Comparison of ENCODE assay signal across 15 cellular contexts in the genomic region with DNA sequence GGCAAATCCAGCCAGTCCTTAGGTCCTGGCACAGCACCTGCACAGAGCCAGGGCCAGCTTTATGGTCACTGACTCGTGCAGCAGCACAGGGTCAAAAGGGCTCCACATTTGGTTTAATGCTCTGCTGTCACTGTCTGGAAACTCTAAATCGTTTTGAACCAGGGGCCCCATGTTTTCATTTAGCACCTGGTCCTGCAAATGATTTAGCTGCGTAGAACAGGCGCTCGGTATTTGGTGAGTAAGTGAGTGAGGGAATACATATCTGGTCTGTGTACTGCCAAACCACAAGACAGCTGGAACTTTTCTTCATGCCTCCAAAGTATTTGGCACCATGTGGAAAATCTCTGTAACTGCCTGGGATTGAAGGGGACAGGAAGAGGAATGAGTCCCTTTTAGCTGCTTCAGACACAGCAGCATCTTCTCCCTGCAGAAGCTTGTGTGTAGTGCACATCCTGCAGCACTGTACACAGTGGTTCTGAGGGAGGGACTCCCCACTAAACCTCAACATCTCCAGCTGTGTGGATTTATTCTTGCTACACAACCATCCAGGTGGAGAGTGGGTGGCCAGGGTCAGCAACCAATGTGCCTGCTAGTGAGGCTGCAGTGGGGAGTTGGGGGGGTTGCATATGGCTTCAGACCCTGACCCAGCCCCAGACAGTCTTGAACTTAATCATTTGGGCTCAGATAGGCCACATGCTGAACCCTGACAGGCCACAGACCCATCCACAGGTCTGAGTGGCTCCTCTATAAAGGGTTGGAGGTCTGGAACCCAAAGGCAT. TPM values are rescaled to one million over a fixed set of nuclear protein-coding genes. Genes with fewer than 3 reads are reported as not detected.
DNase-seq lines count a peak whose midpoint lies in the region; ATAC-seq lines count a peak whose summit lies in the region.
"Had no signal": no experiment of that assay in that cellular context is flagged by ENCODE, and none has a peak within 500 bp of the region (broad histone marks: within the 10 kb centered on the region; RNA-seq: fewer than 3 reads in every experiment).

No MANE protein-coding gene starts in this region.

- intact Hi-C loops in left ventricle myocardium superior (cut with micrococcal nuclease) = no loop called here

- H3K9ac ChIP-seq in skeletal muscle tissue (ENCODE audit: low read depth in 1 of 3, low read length in 3 of 3) = peak overlapping the region in 1 of 3 donors; percentile 4

- no peak overlapping the region for H3K4me3 ChIP-seq in skeletal muscle tissue (ENCODE audit: low read length in 3 of 3)
- H3K4me3 ChIP-seq: K562 had no signal

- ATAC-seq in activated naive CD8-positive, alpha-beta T cell treated with anti-CD3 and anti-CD28 coated beads, Interleukin-2, amount 50 U/mL, for 24 hours = peak; percentile 20
- ATAC-seq in left ventricle myocardium superior = peak; percentile 88
- ATAC-seq: activated CD4-positive, CD25-positive, alpha-beta regulatory T cell treated with anti-CD3 and anti-CD28 coated beads, Interleukin-2, amount 50 U/mL, for 24 hours; K562 had no signal

- peak overlapping the region; percentile 39 for H3K27ac ChIP-seq in skeletal muscle tissue (ENCODE audit: low read depth, low read length)
- H3K27ac ChIP-seq: 22Rv1 had no signal

- peaks cover 33% of the 10 kb centered on the region for H3K4me1 Mint-ChIP-seq in T-helper 1 cell treated with Interleukin-12 subunit alpha and Interleukin-12 subunit beta and Interleukin-4 antibody, amounts not matched to agents 30 μg/mL and 1 μg/mL, for 36 hours (ENCODE audit: low read depth)
- no peaks in the 10 kb centered on the region for H3K4me1 Mint-ChIP-seq in activated naive CD8-positive, alpha-beta T cell treated with anti-CD3 and anti-CD28 coated beads, Interleukin-2, amount 50 U/mL, for 24 hours
- H3K4me1 Mint-ChIP-seq: activated naive CD4-positive, alpha-beta T cell treated with anti-CD3 and anti-CD28 coated beads, Interleukin-2, amount 50 U/mL, for 24 hours; endodermal cell had no signal

- no peaks in the 10 kb centered on the region for H3K9me3 Mint-ChIP-seq in T-helper 1 cell treated with Interleukin-12 subunit alpha and Interleukin-12 subunit beta and Interleukin-4 antibody, amounts not matched to agents 30 μg/mL and 1 μg/mL, for 36 hours
- no peaks in the 10 kb centered on the region for H3K9me3 Mint-ChIP-seq in activated naive CD8-positive, alpha-beta T cell treated with anti-CD3 and anti-CD28 coated beads, Interleukin-2, amount 50 U/mL, for 24 hours
- H3K9me3 Mint-ChIP-seq: activated naive CD4-positive, alpha-beta T cell treated with anti-CD3 and anti-CD28 coated beads, Interleukin-2, amount 50 U/mL, for 24 hours; endodermal cell had no signal

- H3K27ac Mint-ChIP-seq in T-helper 1 cell treated with Interleukin-12 subunit alpha and Interleukin-12 subunit beta and Interleukin-4 antibody, amounts not matched to agents 30 μg/mL and 1 μg/mL, for 36 hours = peak overlapping the region; percentile 34
- H3K27ac Mint-ChIP-seq in activated naive CD8-positive, alpha-beta T cell treated with anti-CD3 and anti-CD28 coated beads, Interleukin-2, amount 50 U/mL, for 24 hours = no peak overlapping the region
- H3K27ac Mint-ChIP-seq: activated naive CD4-positive, alpha-beta T cell treated with anti-CD3 and anti-CD28 coated beads, Interleukin-2, amount 50 U/mL, for 24 hours; endodermal cell had no signal

- H3K36me3 Mint-ChIP-seq in T-helper 1 cell treated with Interleukin-12 subunit alpha and Interleukin-12 subunit beta and Interleukin-4 antibody, amounts not matched to agents 30 μg/mL and 1 μg/mL, for 36 hours (ENCODE audit: low read depth) = no peaks in the 10 kb centered on the region
- H3K36me3 Mint-ChIP-seq in activated naive CD8-positive, alpha-beta T cell treated with anti-CD3 and anti-CD28 coated beads, Interleukin-2, amount 50 U/mL, for 24 hours (ENCODE audit: low read depth) = no peaks in the 10 kb centered on the region
- H3K36me3 Mint-ChIP-seq: activated naive CD4-positive, alpha-beta T cell treated with anti-CD3 and anti-CD28 coated beads, Interleukin-2, amount 50 U/mL, for 24 hours had no signal

- peak overlapping the region; percentile 5 for H3K4me3 Mint-ChIP-seq in T-helper 1 cell treated with Interleukin-12 subunit alpha and Interleukin-12 subunit beta and Interleukin-4 antibody, amounts not matched to agents 30 μg/mL and 1 μg/mL, for 36 hours
- no peak overlapping the region for H3K4me3 Mint-ChIP-seq in activated naive CD8-positive, alpha-beta T cell treated with anti-CD3 and anti-CD28 coated beads, Interleukin-2, amount 50 U/mL, for 24 hours
- H3K4me3 Mint-ChIP-seq: activated naive CD4-positive, alpha-beta T cell treated with anti-CD3 and anti-CD28 coated beads, Interleukin-2, amount 50 U/mL, for 24 hours; endodermal cell had no signal

- peaks cover 21 to 30% (median 24%) of the 10 kb centered on the region in 3 donors for H3K4me1 ChIP-seq in skeletal muscle tissue (ENCODE audit: control insufficient read depth in 3 of 3, insufficient read depth in 3 of 3, low read length in 3 of 3)

- H3K27me3 Mint-ChIP-seq in T-helper 1 cell treated with Interleukin-12 subunit alpha and Interleukin-12 subunit beta and Interleukin-4 antibody, amounts not matched to agents 30 μg/mL and 1 μg/mL, for 36 hours (ENCODE audit: low read depth) = peaks cover 4% of the 10 kb centered on the region
- H3K27me3 Mint-ChIP-seq in activated naive CD8-positive, alpha-beta T cell treated with anti-CD3 and anti-CD28 coated beads, Interleukin-2, amount 50 U/mL, for 24 hours = no peaks in the 10 kb centered on the region
- H3K27me3 Mint-ChIP-seq: activated naive CD4-positive, alpha-beta T cell treated with anti-CD3 and anti-CD28 coated beads, Interleukin-2, amount 50 U/mL, for 24 hours had no signal

- no peaks in the 10 kb centered on the region for H3K9me3 ChIP-seq in skeletal muscle tissue (ENCODE audit: control insufficient read depth in 3 of 3, low read length in 3 of 3)

- DNase-seq in T-helper 1 cell (no peak), left ventricle myocardium superior (no peak), NCI-H2227 (lab: John Stamatoyannopoulos, UW; ENCODE audit: unreplicated experiment) (no peak), NCI-H2081 treated with DMSO at 0.1 percent for 48 hours (lab: John Stamatoyannopoulos, UW) (no peak)
- DNase-seq in activated naive CD8-positive, alpha-beta T cell treated with anti-CD3 and anti-CD28 coated beads, Interleukin-2, amount 50 U/mL, for 24 hours = no peak
- DNase-seq in activated CD4-positive, CD25-positive, alpha-beta regulatory T cell (lab: John Stamatoyannopoulos, UW) = no peak
- DNase-seq: endodermal cell had no signal

- no peaks in the 10 kb centered on the region for H3K36me3 ChIP-seq in skeletal muscle tissue (ENCODE audit: control insufficient read depth in 3 of 3, insufficient read depth in 3 of 3, low read length in 3 of 3)

- peaks cover 0 to 1% (median 0%) of the 10 kb centered on the region in 3 donors for H3K27me3 ChIP-seq in skeletal muscle tissue (ENCODE audit: control insufficient read depth in 3 of 3, insufficient read depth in 3 of 3, low read length in 3 of 3)

RNA-seq across cellular contexts. Expression of gene SH2D7, which starts 1.1 kb away (rescaled TPM):
- total RNA-seq in left ventricle myocardium superior (not detected), skeletal muscle tissue (not detected)
- total RNA-seq: endodermal cell, K562, NCI-H460, osteocyte had no signal

RNA-seq across cellular contexts. Expression of gene TBC1D2B, which starts 15.9 kb away (rescaled TPM):
- total RNA-seq in left ventricle myocardium superior (11.9 TPM), skeletal muscle tissue (30.3 TPM)

RNA-seq across cellular contexts. Expression of gene CIB2, which starts 37.8 kb away (rescaled TPM):
- total RNA-seq in left ventricle myocardium superior (16.4 TPM), skeletal muscle tissue (6.3 TPM)

RNA-seq across cellular contexts. Expression of gene IDH3A, which starts 55.7 kb away (rescaled TPM):
- 470 TPM for total RNA-seq in left ventricle myocardium superior
- 25.1 TPM for total RNA-seq in skeletal muscle tissue
